In the genomic region with DNA sequence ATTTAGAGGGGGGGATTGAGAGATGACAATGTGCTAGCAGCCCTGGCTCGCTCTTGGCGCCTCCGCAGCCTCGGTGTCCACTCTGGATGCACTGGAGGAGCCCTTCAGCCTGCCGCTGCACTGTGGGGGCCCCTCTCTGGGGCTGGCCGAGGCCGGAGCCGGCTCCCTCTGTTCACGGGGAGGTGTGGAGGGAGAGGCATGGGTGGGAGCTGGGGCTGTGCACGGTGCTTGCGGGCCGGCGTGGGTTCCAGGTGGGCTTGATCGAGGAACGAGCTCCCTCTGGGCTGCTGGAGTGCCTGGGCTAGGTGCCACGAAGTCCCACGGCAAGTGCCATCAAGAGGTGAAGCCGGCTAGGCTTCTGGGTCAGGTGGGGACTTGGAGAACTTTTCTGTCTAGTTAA, we compare ENCODE assay signal across 1 cellular context.
TF ChIP-seq lines count a peak whose summit lies in the region.

No MANE protein-coding gene starts in this region.

TF ChIP-seq in H1, 55 proteins besides CTCF, POLR2A, EP300 and RAD21:
- TF ChIP-seq CTBP2 (IDR thresholded peaks at IDR 0.05; ENCODE audit: borderline replicate concordance, insufficient read depth, insufficient read length, low read length) (no peak), KDM1A (IDR thresholded peaks at IDR 0.05; ENCODE audit: borderline replicate concordance, low read length) (no peak), RNF2 (IDR thresholded peaks at IDR 0.05; ENCODE audit: borderline replicate concordance, low read depth, low read length, missing control alignments, poor library complexity, severe bottlenecking) (no peak), EGR1 (IDR thresholded peaks at IDR 0.05; ENCODE audit: borderline replicate concordance, low read depth, low read length) (no peak), KDM4A (IDR thresholded peaks at IDR 0.05; ENCODE audit: low read depth, low read length, severe bottlenecking) (no peak), BACH1 (IDR thresholded peaks at IDR 0.05; ENCODE audit: low read length) (no peak), GABPA (IDR thresholded peaks at IDR 0.05; ENCODE audit: borderline replicate concordance, insufficient read depth, low read length) (no peak), TEAD4 (IDR thresholded peaks at IDR 0.05; ENCODE audit: low read depth, low read length) (no peak), CEBPB (IDR thresholded peaks at IDR 0.05; ENCODE audit: low read depth, low read length) (no peak), SP2 (IDR thresholded peaks at IDR 0.05; ENCODE audit: low read length) (no peak), SRF (IDR thresholded peaks at IDR 0.05; ENCODE audit: low read depth, low read length) (no peak), TBP (IDR thresholded peaks at IDR 0.05; ENCODE audit: low read depth, low read length) (no peak), NRF1 (IDR thresholded peaks at IDR 0.05; ENCODE audit: low read depth, low read length) (no peak), TAF7 (optimal IDR thresholded peaks at IDR 0.05; ENCODE audit: borderline replicate concordance, low read depth, low read length) (no peak), RXRA (IDR thresholded peaks at IDR 0.05; ENCODE audit: insufficient read depth, low read depth, low read length) (no peak)
- TF ChIP-seq, protein P1, sequence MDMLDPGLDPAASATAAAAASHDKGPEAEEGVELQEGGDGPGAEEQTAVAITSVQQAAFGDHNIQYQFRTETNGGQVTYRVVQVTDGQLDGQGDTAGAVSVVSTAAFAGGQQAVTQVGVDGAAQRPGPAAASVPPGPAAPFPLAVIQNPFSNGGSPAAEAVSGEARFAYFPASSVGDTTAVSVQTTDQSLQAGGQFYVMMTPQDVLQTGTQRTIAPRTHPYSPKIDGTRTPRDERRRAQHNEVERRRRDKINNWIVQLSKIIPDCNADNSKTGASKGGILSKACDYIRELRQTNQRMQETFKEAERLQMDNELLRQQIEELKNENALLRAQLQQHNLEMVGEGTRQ (IDR thresholded peaks at IDR 0.05; ENCODE audit: low read length) = no peak
- TF ChIP-seq, protein P2, sequence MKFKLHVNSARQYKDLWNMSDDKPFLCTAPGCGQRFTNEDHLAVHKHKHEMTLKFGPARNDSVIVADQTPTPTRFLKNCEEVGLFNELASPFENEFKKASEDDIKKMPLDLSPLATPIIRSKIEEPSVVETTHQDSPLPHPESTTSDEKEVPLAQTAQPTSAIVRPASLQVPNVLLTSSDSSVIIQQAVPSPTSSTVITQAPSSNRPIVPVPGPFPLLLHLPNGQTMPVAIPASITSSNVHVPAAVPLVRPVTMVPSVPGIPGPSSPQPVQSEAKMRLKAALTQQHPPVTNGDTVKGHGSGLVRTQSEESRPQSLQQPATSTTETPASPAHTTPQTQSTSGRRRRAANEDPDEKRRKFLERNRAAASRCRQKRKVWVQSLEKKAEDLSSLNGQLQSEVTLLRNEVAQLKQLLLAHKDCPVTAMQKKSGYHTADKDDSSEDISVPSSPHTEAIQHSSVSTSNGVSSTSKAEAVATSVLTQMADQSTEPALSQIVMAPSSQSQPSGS (IDR thresholded peaks at IDR 0.05; ENCODE audit: low read length) = no peak
TF ChIP-seq in H1: peak in this region for 0.
